ENCODE assay signal across 8 cellular contexts in the genomic region with DNA sequence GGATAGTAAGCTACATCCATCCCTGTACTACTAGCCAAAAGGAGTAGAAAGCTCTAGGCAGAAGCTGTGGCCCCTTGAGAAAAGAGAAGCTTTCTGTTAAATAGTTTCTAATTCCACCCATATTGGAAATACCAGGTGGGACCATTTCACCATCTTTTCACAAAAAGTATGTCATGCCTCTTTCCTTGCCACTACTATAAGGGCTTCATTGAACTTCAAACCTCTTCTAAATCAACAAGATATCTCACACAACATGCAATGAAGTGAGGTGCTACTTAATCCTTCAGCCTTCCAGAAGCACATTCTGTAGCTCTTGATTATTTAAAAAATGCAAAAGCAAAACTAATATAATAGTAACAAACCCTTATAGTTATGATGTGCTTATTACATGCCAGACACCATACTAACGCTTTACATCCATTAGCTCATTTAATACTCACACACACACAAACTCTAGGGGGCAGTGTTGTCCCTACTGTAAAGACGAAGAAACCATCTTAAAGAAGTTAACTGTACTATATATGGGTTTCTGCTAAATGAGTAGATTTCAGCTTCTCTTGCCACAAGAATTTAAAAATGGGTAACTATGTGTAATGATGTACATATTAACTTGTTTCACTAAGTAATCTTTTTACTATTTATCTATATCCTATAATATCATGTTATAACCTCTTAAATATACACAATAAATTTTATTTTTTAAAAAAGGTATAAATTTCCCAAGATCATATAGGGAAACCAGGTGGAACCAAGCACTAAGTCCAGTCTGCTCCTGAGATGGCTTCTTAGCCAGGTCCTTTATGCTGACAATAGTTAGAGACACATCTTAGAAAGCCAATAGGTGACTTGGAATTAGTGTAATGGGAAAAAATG.
A peak's percentile ranks its signal among the peaks of the same experiment; 100 is the strongest.
DNase-seq lines count a peak whose midpoint lies in the region; ATAC-seq and TF ChIP-seq lines count a peak whose summit lies in the region.

No MANE protein-coding gene starts in this region.

- no peaks in the 10 kb centered on the region for H3K27me3 Mint-ChIP-seq in activated CD8-positive, alpha-beta T cell treated with anti-CD3 and anti-CD28 coated beads, Interleukin-2, amount 10 ng/mL, durations not matched to agents 7 days and 5 days (ENCODE audit: low read depth)
- peaks cover 4% of the 10 kb centered on the region for H3K27me3 Mint-ChIP-seq in progenitor cell of endocrine pancreas

- TF ChIP-seq CTCF in fibroblast of the aortic adventitia (IDR thresholded peaks at IDR 0.05; ENCODE audit: insufficient read depth, low read length), result peak; percentile 76
- TF ChIP-seq CTCF in progenitor cell of endocrine pancreas (IDR thresholded peaks at IDR 0.05; ENCODE audit: unreplicated experiment), result peak; percentile 69

- no peak overlapping the region for H3K27ac Mint-ChIP-seq in activated CD8-positive, alpha-beta T cell treated with anti-CD3 and anti-CD28 coated beads, Interleukin-2, amount 10 ng/mL, durations not matched to agents 7 days and 5 days
- no peak overlapping the region for H3K27ac Mint-ChIP-seq in progenitor cell of endocrine pancreas

- POLR2A ChIA-PET in activated CD8-positive, alpha-beta T cell treated with anti-CD3 and anti-CD28 coated beads, Interleukin-2, amount 10 ng/mL, durations not matched to agents 7 days and 5 days (lab: Charles Lee), result interaction anchor here (1.0 to 2.1 kb wide), 3 partner anchors 125 to 172 kb away, joined by 3 to 6 read pairs (median 3); a partner anchor contains a TSS

- no peaks in the 10 kb centered on the region for H3K4me1 Mint-ChIP-seq in activated CD8-positive, alpha-beta T cell treated with anti-CD3 and anti-CD28 coated beads, Interleukin-2, amount 10 ng/mL, durations not matched to agents 7 days and 5 days (ENCODE audit: low read depth)
- peaks cover 4% of the 10 kb centered on the region for H3K4me1 Mint-ChIP-seq in progenitor cell of endocrine pancreas (ENCODE audit: low read depth)

- ATAC-seq in GM19438 (IDR thresholded peaks at IDR 0.05; ENCODE audit: low read depth, unreplicated experiment), result peak; percentile 95
- ATAC-seq in HG03460 (IDR thresholded peaks at IDR 0.05; ENCODE audit: unreplicated experiment), result peak; percentile 84
- ATAC-seq in activated CD8-positive, alpha-beta T cell treated with anti-CD3 and anti-CD28 coated beads, Interleukin-2, amount 10 ng/mL, durations not matched to agents 7 days and 5 days, result peak; percentile 81

- CTCF ChIA-PET in activated CD8-positive, alpha-beta T cell treated with anti-CD3 and anti-CD28 coated beads, Interleukin-2, amount 10 ng/mL, durations not matched to agents 7 days and 5 days (lab: Charles Lee), result interaction anchor here (0.6 to 6.6 kb wide), 37 partner anchors 10 to 400 kb away, joined by 3 to 85 read pairs (median 5); a partner anchor contains a TSS

- DNase-seq in DMS153 (lab: John Stamatoyannopoulos, UW), result peak; percentile 29
- peak; percentile 10 for DNase-seq in NCI-H774 (lab: John Stamatoyannopoulos, UW)
- DNase-seq in activated CD8-positive, alpha-beta T cell treated with anti-CD3 and anti-CD28 coated beads, Interleukin-2, amount 10 ng/mL, durations not matched to agents 7 days and 5 days, result peak; percentile 76
- DNase-seq in fibroblast of the aortic adventitia (ENCODE audit: low read depth), result peak; percentile 89
- no peak for DNase-seq in progenitor cell of endocrine pancreas (ENCODE audit: low spot score, unreplicated experiment)
- DNase-seq in middle frontal gyrus (ENCODE audit: extremely low spot score, low spot score), result no peak

- no peaks in the 10 kb centered on the region for H3K36me3 Mint-ChIP-seq in activated CD8-positive, alpha-beta T cell treated with anti-CD3 and anti-CD28 coated beads, Interleukin-2, amount 10 ng/mL, durations not matched to agents 7 days and 5 days (ENCODE audit: low read depth)
- no peaks in the 10 kb centered on the region for H3K36me3 Mint-ChIP-seq in progenitor cell of endocrine pancreas (ENCODE audit: insufficient read depth)

- H3K9me3 Mint-ChIP-seq in activated CD8-positive, alpha-beta T cell treated with anti-CD3 and anti-CD28 coated beads, Interleukin-2, amount 10 ng/mL, durations not matched to agents 7 days and 5 days (ENCODE audit: insufficient read depth), result no peaks in the 10 kb centered on the region
- no peaks in the 10 kb centered on the region for H3K9me3 Mint-ChIP-seq in progenitor cell of endocrine pancreas (ENCODE audit: low read depth)

- H3K4me3 ChIP-seq in fibroblast of the aortic adventitia (ENCODE audit: low read depth, low read length), result no peak overlapping the region

- H3K4me3 Mint-ChIP-seq in activated CD8-positive, alpha-beta T cell treated with anti-CD3 and anti-CD28 coated beads, Interleukin-2, amount 10 ng/mL, durations not matched to agents 7 days and 5 days, result no peak overlapping the region
- H3K4me3 Mint-ChIP-seq in progenitor cell of endocrine pancreas (ENCODE audit: low read depth), result no peak overlapping the region

Comparison
In these comparisons a context has a peak if more than half of its experiments do, and no peak if none do; other contexts are left out.
1. DNase-seq: peak in DMS153 (single experiment), NCI-H774 (single experiment), activated CD8-positive, alpha-beta T cell treated with anti-CD3 and anti-CD28 coated beads, Interleukin-2, amount 10 ng/mL, durations not matched to agents 7 days and 5 days (single experiment) and fibroblast of the aortic adventitia (single experiment); none in progenitor cell of endocrine pancreas (single experiment) and middle frontal gyrus (single experiment).
2. Peak in every context shown above with its lines, with median percentiles within 50 percentile points of each other: ATAC-seq.